ENCODE assay signal across 8 cellular contexts in the genomic region with DNA sequence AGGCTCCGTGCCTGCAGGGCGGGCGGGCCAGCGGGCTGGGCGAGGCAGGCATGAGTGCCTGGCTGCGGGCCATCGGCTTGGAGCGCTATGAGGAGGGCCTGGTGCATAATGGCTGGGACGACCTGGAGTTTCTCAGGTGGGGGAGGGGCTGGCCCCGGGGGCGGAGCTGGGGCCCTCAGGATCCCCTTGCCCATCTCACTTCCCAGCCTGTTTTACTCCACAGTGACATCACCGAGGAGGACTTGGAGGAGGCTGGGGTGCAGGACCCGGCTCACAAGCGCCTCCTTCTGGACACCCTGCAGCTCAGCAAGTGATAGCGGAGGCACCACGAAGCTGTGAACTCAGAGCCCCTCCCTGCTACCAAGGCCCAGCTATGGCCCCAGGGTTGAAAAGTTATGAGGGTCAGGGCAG. TPM values are rescaled to one million over a fixed set of nuclear protein-coding genes. Genes with fewer than 3 reads are reported as not detected.
DNase-seq lines count a peak whose midpoint lies in the region; ATAC-seq, FAIRE-seq and TF ChIP-seq lines count a peak whose summit lies in the region.

No MANE protein-coding gene starts in this region.

- no peak overlapping the region for H3K27ac ChIP-seq in mammary epithelial cell (ENCODE audit: insufficient read depth, low read depth, low read length)
- H3K27ac ChIP-seq in keratinocyte (ENCODE audit: control insufficient read depth, insufficient read depth, low read length), result no peak overlapping the region

- WGBS in mammary epithelial cell (ENCODE audit: low coverage, missing lambda C conversion rate), result no CpG with 5 or more reads among the region's 16 CpGs

- H3K4me1 ChIP-seq in mammary epithelial cell (ENCODE audit: insufficient read depth, low read length) (peaks cover 9% of the 10 kb centered on the region), keratinocyte (ENCODE audit: control insufficient read depth, extremely low read depth, insufficient read depth, low read length) (peaks cover 6% of the 10 kb centered on the region)

- H3K4me2 ChIP-seq in mammary epithelial cell (ENCODE audit: insufficient read depth, low read depth, low read length) (no peak overlapping the region), keratinocyte (ENCODE audit: control insufficient read depth, extremely low read depth, insufficient read depth, low read depth, low read length) (no peak overlapping the region)

- no peak for ATAC-seq in GM19455 (IDR thresholded peaks at IDR 0.05; ENCODE audit: unreplicated experiment)
- ATAC-seq in GM21619 (IDR thresholded peaks at IDR 0.05; ENCODE audit: unreplicated experiment), result no peak

- H3K9me1 ChIP-seq in keratinocyte (ENCODE audit: control insufficient read depth, extremely low read depth, insufficient read depth, low read length), result no peaks in the 10 kb centered on the region

- H3K9ac ChIP-seq in mammary epithelial cell (ENCODE audit: insufficient read depth, low read length) (no peak overlapping the region), keratinocyte (ENCODE audit: control insufficient read depth, extremely low read depth, insufficient read depth, low read length) (no peak overlapping the region)

- in situ Hi-C loops in mammary epithelial cell (cut with MboI; ENCODE audit: low sequenced_read_pairs in 2 of 2), result no loop called here

- intact Hi-C loops in mammary epithelial cell (cut with micrococcal nuclease), result loop anchor here (1.0 to 2.0 kb wide), 3 partner anchors 197 to 261 kb away; partner anchors contain the start of gene CLPB

- no peak overlapping the region for H2AFZ ChIP-seq in mammary epithelial cell (ENCODE audit: low read depth, low read length)
- no peak overlapping the region for H2AFZ ChIP-seq in keratinocyte (ENCODE audit: control insufficient read depth, low read length)

- peaks cover 12% of the 10 kb centered on the region for H3K36me3 ChIP-seq in mammary epithelial cell (ENCODE audit: insufficient read depth, low read length)
- peaks cover 32 to 34% of the 10 kb centered on the region in 2 experiments for H3K36me3 ChIP-seq in keratinocyte (ENCODE audit: control insufficient read depth in 2 of 2, extremely low read depth in 1 of 2, insufficient read depth in 2 of 2, low read length in 2 of 2)

- H3K79me2 ChIP-seq in mammary epithelial cell (ENCODE audit: insufficient read depth, low read length), result no peaks in the 10 kb centered on the region
- no peaks in the 10 kb centered on the region for H3K79me2 ChIP-seq in keratinocyte (ENCODE audit: control insufficient read depth, insufficient read depth, low read length)

- peaks cover under 1% of the 10 kb centered on the region for H3K27me3 ChIP-seq in mammary epithelial cell (ENCODE audit: insufficient read depth, low read length)
- H3K27me3 ChIP-seq in keratinocyte (ENCODE audit: control insufficient read depth, extremely low read depth, insufficient read depth, low read length), result peaks cover 23% of the 10 kb centered on the region

- H4K20me1 ChIP-seq in mammary epithelial cell (ENCODE audit: insufficient read depth, low read length) (no peaks in the 10 kb centered on the region), keratinocyte (ENCODE audit: control insufficient read depth, extremely low read depth, insufficient read depth, low read length) (peaks cover 4% of the 10 kb centered on the region)

- CTCF ChIA-PET in mammary epithelial cell (lab: Charles Lee; ENCODE audit: low non-redundant PET), result interaction anchor here (1.5 kb wide), 1 partner anchor 10 kb away, joined by 8 read pairs; no protein-coding TSS in a partner anchor

- FAIRE-seq in keratinocyte (lab: Jason Lieb, UNC), result no peak

- no peak overlapping the region for H3K4me3 ChIP-seq in mammary epithelial cell (replicated peaks in 1 of 3; ENCODE audit: insufficient read depth in 1 of 3, low read depth in 2 of 3, low read length in 3 of 3)
- H3K4me3 ChIP-seq in keratinocyte (ENCODE audit: control insufficient read depth in 2 of 3, extremely low read depth in 1 of 3, insufficient read depth in 2 of 3, low read depth in 1 of 3, low read length in 3 of 3), result no peak overlapping the region

- H3K9me3 ChIP-seq in mammary epithelial cell (replicated peaks; ENCODE audit: insufficient read depth, low read length) (no peaks in the 10 kb centered on the region), keratinocyte (ENCODE audit: control insufficient read depth, low read depth, low read length) (no peaks in the 10 kb centered on the region)

- dilution Hi-C loops in mammary epithelial cell (cut with HindIII; ENCODE audit: low sequenced_read_pairs), result no loop called here
- dilution Hi-C loops in keratinocyte (cut with MboI; ENCODE audit: extremely low pct_ligation_motif_present, low sequenced_read_pairs), result no loop called here

- peak; percentile 69 to 79 for TF ChIP-seq CTCF in mammary epithelial cell (conservative IDR thresholded peaks at IDR 0.05 in 1 of 2, IDR thresholded peaks at IDR 0.05 in 1 of 2; ENCODE audit: extremely low read depth in 1 of 2, insufficient read depth in 1 of 2, low read depth in 1 of 2, low read length in 2 of 2)
- TF ChIP-seq CTCF in keratinocyte (optimal IDR thresholded peaks at IDR 0.05 in 1 of 3, IDR thresholded peaks at IDR 0.05 in 1 of 3, conservative IDR thresholded peaks at IDR 0.05 in 1 of 3; ENCODE audit: extremely low read depth in 1 of 3, insufficient read depth in 2 of 3, low read length in 3 of 3), result peak; percentile 78 to 93 (median 86)

- no TSS peak for BruUV-seq in mammary epithelial cell (replicated peaks; lab: Mats Ljungman, UMichigan)

- DNase-seq in DMS79 treated with DMSO at 0.1 percent for 48 hours (lab: John Stamatoyannopoulos, UW) (peak; percentile 49), HUDEP-2 (lab: John Stamatoyannopoulos, UW; ENCODE audit: unreplicated experiment in 76 of 76) (peak in 69 of 76 experiments; percentile 4 to 80 (median 56)), SK-N-DZ (ENCODE audit: low spot score) (peak; percentile 96), mammary epithelial cell (peak; percentile 19), keratinocyte (ENCODE audit: low read depth, low spot score) (no peak)
- peak; percentile 54 for DNase-seq in stimulated activated CD4-positive, alpha-beta T cell treated with anti-CD3 and anti-CD28 coated beads, Interleukin-4, amount 100 ng/mL, for 24 hours

RNA-seq across cellular contexts. Expression of gene PHOX2A, which starts 5.9 kb away (rescaled TPM):
- polyA plus RNA-seq in SK-N-DZ (2014; cell fraction: cytosol; rRNA removed), result 477 and 500 TPM in 2 replicates
- 496 and 514 TPM in 2 replicates for polyA plus RNA-seq in SK-N-DZ (2014; cell fraction: nucleus; rRNA removed)
- not detected for total RNA-seq in mammary epithelial cell
- polyA plus RNA-seq in mammary epithelial cell (not detected), keratinocyte (not detected in 3 replicates)
- polyA minus RNA-seq in mammary epithelial cell (not detected), keratinocyte (not detected in 3 replicates)
- not detected for polyA plus RNA-seq in keratinocyte (2011; ENCODE audit: low read depth)
- polyA plus RNA-seq in keratinocyte (2011; cell fraction: cytosol; rRNA removed), result not detected in 2 replicates
- polyA plus RNA-seq in keratinocyte (2011; cell fraction: nucleus; rRNA removed), result not detected in 2 replicates
- not detected in 2 replicates for polyA plus RNA-seq in keratinocyte (2012; ENCODE audit: low replicate concordance)
- polyA minus RNA-seq in keratinocyte (2011; cell fraction: cytosol; rRNA and poly(A)+ RNA removed), result not detected
- not detected in 2 replicates for polyA minus RNA-seq in keratinocyte (2011; cell fraction: nucleus; rRNA and poly(A)+ RNA removed)

RNA-seq across cellular contexts. Expression of gene INPPL1, which starts 13.5 kb away (rescaled TPM):
- polyA plus RNA-seq in SK-N-DZ (2014; cell fraction: cytosol; rRNA removed), result 17.5 and 22.8 TPM in 2 replicates
- polyA plus RNA-seq in SK-N-DZ (2014; cell fraction: nucleus; rRNA removed), result 91.0 and 116 TPM in 2 replicates
- 100 to 1,000 TPM; 111 to 185 TPM for total RNA-seq in mammary epithelial cell
- polyA plus RNA-seq in mammary epithelial cell (65.7 TPM), keratinocyte (44.0 to 69.5 TPM (median 53.7 TPM) in 3 replicates)
- polyA minus RNA-seq in mammary epithelial cell (152 TPM), keratinocyte (69.3 to 97.3 TPM (median 87.9 TPM) in 3 replicates)
- 11.4 TPM for polyA plus RNA-seq in keratinocyte (2011; ENCODE audit: low read depth)
- polyA plus RNA-seq in keratinocyte (2011; cell fraction: cytosol; rRNA removed), result 22.1 and 22.9 TPM in 2 replicates
- polyA plus RNA-seq in keratinocyte (2011; cell fraction: nucleus; rRNA removed), result 355 and 414 TPM in 2 replicates
- polyA plus RNA-seq in keratinocyte (2012; ENCODE audit: low replicate concordance), result 23.7 and 33.5 TPM in 2 replicates
- 90.4 TPM for polyA minus RNA-seq in keratinocyte (2011; cell fraction: cytosol; rRNA and poly(A)+ RNA removed)
- 120 and 138 TPM in 2 replicates for polyA minus RNA-seq in keratinocyte (2011; cell fraction: nucleus; rRNA and poly(A)+ RNA removed)

RNA-seq across cellular contexts. Expression of gene FOLR2, which starts 21.5 kb away (rescaled TPM):
- not detected in 2 replicates for polyA plus RNA-seq in SK-N-DZ (2014; cell fraction: cytosol; rRNA removed)
- polyA plus RNA-seq in SK-N-DZ (2014; cell fraction: nucleus; rRNA removed), result not detected in 2 replicates
- not detected for total RNA-seq in mammary epithelial cell
- polyA plus RNA-seq in mammary epithelial cell (not detected), keratinocyte (not detected in 3 replicates)
- polyA minus RNA-seq in mammary epithelial cell (not detected), keratinocyte (not detected in 3 replicates)
- not detected for polyA plus RNA-seq in keratinocyte (2011; ENCODE audit: low read depth)
- not detected in 2 replicates for polyA plus RNA-seq in keratinocyte (2011; cell fraction: cytosol; rRNA removed)
- not detected in 2 replicates for polyA plus RNA-seq in keratinocyte (2011; cell fraction: nucleus; rRNA removed)
- not detected in 2 replicates for polyA plus RNA-seq in keratinocyte (2012; ENCODE audit: low replicate concordance)
- not detected for polyA minus RNA-seq in keratinocyte (2011; cell fraction: cytosol; rRNA and poly(A)+ RNA removed)
- polyA minus RNA-seq in keratinocyte (2011; cell fraction: nucleus; rRNA and poly(A)+ RNA removed), result not detected in 2 replicates

RNA-seq across cellular contexts. Expression of gene FOLR1, which starts 46.1 kb away (rescaled TPM):
- polyA plus RNA-seq in SK-N-DZ (2014; cell fraction: cytosol; rRNA removed), result 0.51 and 1.5 TPM in 2 replicates
- 0.45 and 1.6 TPM in 2 replicates for polyA plus RNA-seq in SK-N-DZ (2014; cell fraction: nucleus; rRNA removed)
- 10 to 100 TPM in 1 of 2 donors, 1 to 10 TPM in 1; 1.6 to 13.5 TPM for total RNA-seq in mammary epithelial cell
- polyA plus RNA-seq in mammary epithelial cell (2.1 TPM), keratinocyte (0.13 to 0.50 TPM (median 0.33 TPM) in 3 replicates)
- polyA minus RNA-seq in mammary epithelial cell (1.9 TPM), keratinocyte (0.46 TPM in 1 of 3 replicates, not detected in the others)
- polyA plus RNA-seq in keratinocyte (2011; ENCODE audit: low read depth), result 3.0 TPM
- 0.24 and 0.26 TPM in 2 replicates for polyA plus RNA-seq in keratinocyte (2011; cell fraction: cytosol; rRNA removed)
- polyA plus RNA-seq in keratinocyte (2011; cell fraction: nucleus; rRNA removed), result 3.3 and 4.7 TPM in 2 replicates
- polyA plus RNA-seq in keratinocyte (2012; ENCODE audit: low replicate concordance), result 2.7 TPM in 1 of 2 replicates, not detected in the other
- 4.8 TPM for polyA minus RNA-seq in keratinocyte (2011; cell fraction: cytosol; rRNA and poly(A)+ RNA removed)
- 1.5 and 1.9 TPM in 2 replicates for polyA minus RNA-seq in keratinocyte (2011; cell fraction: nucleus; rRNA and poly(A)+ RNA removed)
